19 cellular contexts compared by ENCODE assay signal in the genomic region with DNA sequence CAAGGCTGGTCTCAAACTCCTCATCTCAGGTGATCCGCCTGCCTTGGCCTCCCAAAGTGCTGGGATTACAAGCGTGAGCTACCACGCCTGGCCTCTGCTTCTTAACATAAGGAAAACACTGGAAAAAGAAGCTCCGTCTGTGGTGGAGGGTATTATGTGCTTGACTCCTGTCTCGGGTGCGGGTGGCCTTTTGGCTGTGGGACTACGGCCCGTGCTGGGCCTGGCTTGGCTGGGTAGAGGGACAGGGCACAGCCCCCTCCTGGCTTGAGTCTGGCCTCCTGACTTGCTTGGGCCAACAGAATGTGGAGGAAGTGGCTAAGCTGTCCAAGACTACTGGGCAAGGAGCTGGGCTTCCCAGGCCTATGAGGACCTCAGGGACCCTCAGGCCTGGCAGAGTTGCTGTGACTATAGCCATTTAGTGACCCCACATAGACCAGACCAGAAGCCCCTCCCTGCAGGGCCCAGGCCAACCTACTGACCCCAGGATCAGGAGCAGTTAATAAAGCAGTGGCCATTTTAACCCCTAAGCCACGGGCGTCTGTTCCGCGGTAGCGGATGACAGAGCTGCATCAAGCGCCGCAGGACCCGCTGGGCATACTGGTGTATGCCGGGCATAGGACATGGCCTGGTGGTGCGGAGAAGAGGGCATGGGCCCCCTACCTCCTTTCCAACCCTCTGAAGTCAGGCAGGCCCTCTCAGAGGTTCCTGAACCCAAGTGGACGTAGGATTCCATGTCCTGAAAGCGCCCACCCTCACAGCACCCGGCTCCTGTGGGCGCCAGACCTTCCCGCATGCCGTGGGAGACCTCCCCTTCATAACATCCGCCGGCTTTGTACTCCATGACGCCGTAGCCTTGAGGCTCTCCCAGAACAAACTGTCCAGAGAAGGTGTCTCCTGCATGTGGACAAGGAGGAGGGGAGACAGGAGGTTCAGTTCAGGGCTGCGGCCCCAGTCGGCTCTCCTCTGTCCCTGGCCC. TPM values are rescaled to one million over a fixed set of nuclear protein-coding genes. Genes with fewer than 3 reads are reported as not detected.
DNase-seq lines count a peak whose midpoint lies in the region; ATAC-seq, FAIRE-seq and TF ChIP-seq lines count a peak whose summit lies in the region.
"Had no signal": no experiment of that assay in that cellular context is flagged by ENCODE, and none has a peak within 500 bp of the region (broad histone marks: within the 10 kb centered on the region; RNA-seq: fewer than 3 reads in every experiment).

No MANE protein-coding gene starts in this region.

- CTCF ChIA-PET in HepG2 (lab: Yijun Ruan, JAX; ENCODE audit: low intra/inter-chr PET ratio, low total read pairs) (no interaction called here), GM12878 (lab: Yijun Ruan, JAX) (interaction anchor here (1.7 to 2.5 kb wide), 2 partner anchors 8 to 192 kb away, joined by 6 to 22 read pairs; a partner anchor contains a TSS)

- in situ Hi-C loops in HepG2 (cut with HindIII; ENCODE audit: extremely low pct_ligation_motif_present, low pct_unique_long_range_greater_than_20kb) (no loop called here), GM12878 (cut with MboI) (loop anchor here (5.0 kb wide), 1 partner anchor 195 kb away; a partner anchor contains a TSS), GM13976 (cut with MboI; ENCODE audit: low sequenced_read_pairs, unreplicated experiment) (no loop called here)

- no peaks in the 10 kb centered on the region for H4K20me1 ChIP-seq in HepG2 (ENCODE audit: insufficient read depth, low read length)
- H4K20me1 ChIP-seq in GM12878 (ENCODE audit: control insufficient read depth, insufficient read depth): no peaks in the 10 kb centered on the region

- no peaks in the 10 kb centered on the region for H3K9me3 ChIP-seq in right lobe of liver
- H3K9me3 ChIP-seq in HepG2 (ENCODE audit: low read length): no peaks in the 10 kb centered on the region
- no peaks in the 10 kb centered on the region for H3K9me3 ChIP-seq in GM12878 (replicated peaks; ENCODE audit: control insufficient read depth, insufficient read depth, low read length)
- H3K9me3 ChIP-seq: HAP-1, neutrophil, upper lobe of left lung had no signal

- no peaks in the 10 kb centered on the region for H3K36me3 ChIP-seq in right lobe of liver
- H3K36me3 ChIP-seq in HepG2 (replicated peaks in 1 of 2; ENCODE audit: control insufficient read depth in 1 of 2, insufficient read depth in 2 of 2, low read length in 2 of 2): 0 out of 5 replicates have a peak, but pooled peaks cover 0 to 3% of the 10 kb centered on the region in 2 experiments
- H3K36me3 ChIP-seq in GM12878 (ENCODE audit: control insufficient read depth in 2 of 2, insufficient read depth in 2 of 2, low read length in 1 of 2): no peaks in the 10 kb centered on the region; a peak in 1 of 4 replicates
- H3K36me3 ChIP-seq: neutrophil had no signal

- H3K27me3 Mint-ChIP-seq in neural crest cell (ENCODE audit: low read depth): no peaks in the 10 kb centered on the region

- H3K27ac ChIP-seq in right lobe of liver (no peak overlapping the region), HepG2 (ENCODE audit: extremely low read length, insufficient read depth, low read length) (no peak overlapping the region), GM12878 (ENCODE audit: control insufficient read depth, insufficient read depth) (peak overlapping the region; percentile 82)
- H3K27ac ChIP-seq: neutrophil, upper lobe of left lung had no signal

- peak overlapping the region; percentile 56 for H3K4me3 Mint-ChIP-seq in neural crest cell
- H3K4me3 Mint-ChIP-seq: immature natural killer cell had no signal

- TF ChIP-seq POLR2A in right lobe of liver (IDR thresholded peaks at IDR 0.05) (no peak), HepG2 (IDR thresholded peaks at IDR 0.05; ENCODE audit: insufficient read depth in 1 of 2, low read depth in 2 of 2, low read length in 2 of 2) (no peak), GM12878 (IDR thresholded peaks at IDR 0.05; ENCODE audit: low read depth, low read length) (no peak)

- H3K4me3 ChIP-seq in right lobe of liver (no peak overlapping the region), HepG2 (replicated peaks in 1 of 3; ENCODE audit: insufficient read depth in 1 of 3, low read depth in 2 of 3, low read length in 3 of 3) (no peak overlapping the region), GM12878 (peak overlapping the region; percentile 66)
- H3K4me3 ChIP-seq: HAP-1, lung, upper lobe of left lung had no signal

- no peaks in the 10 kb centered on the region for H3K36me3 Mint-ChIP-seq in neural crest cell (ENCODE audit: low read depth)
- H3K36me3 Mint-ChIP-seq: immature natural killer cell had no signal

- WGBS in right lobe of liver (ENCODE audit: insufficient coverage, low coverage, low lambda C conversion rate, missing lambda C conversion rate): 100% methylated on average over 5 of the region's 30 CpGs
- 97% methylated on average over 30 of the region's 30 CpGs for WGBS in HepG2 (ENCODE audit: low lambda C conversion rate)
- 94% methylated on average over 29 of the region's 30 CpGs for WGBS in GM12878 (ENCODE audit: insufficient coverage, insufficient replicate concordance, low lambda C conversion rate, missing lambda C conversion rate)

- H3K9ac ChIP-seq in HepG2 (ENCODE audit: insufficient read depth, low read depth, low read length) (no peak overlapping the region), GM12878 (ENCODE audit: control insufficient read depth, insufficient read depth, low read length) (peak overlapping the region; percentile 67; the same call in 1 of the 2 replicates)

- no peak for TF ChIP-seq RAD21 in HepG2 (CRISPR knock-in tag; IDR thresholded peaks at IDR 0.05)
- no peak for TF ChIP-seq RAD21 in GM12878 (IDR thresholded peaks at IDR 0.05; ENCODE audit: insufficient read depth, low read depth, low read length)

- no peak for TF ChIP-seq EP300 in HepG2 (IDR thresholded peaks at IDR 0.05; ENCODE audit: low read depth in 2 of 2, low read length in 2 of 2)
- no peak for TF ChIP-seq EP300 in HepG2 (CRISPR knock-in tag; IDR thresholded peaks at IDR 0.05; ENCODE audit: borderline replicate concordance)
- TF ChIP-seq EP300 in GM12878 (IDR thresholded peaks at IDR 0.05; ENCODE audit: borderline replicate concordance in 1 of 2, control insufficient read depth in 1 of 2, low read depth in 2 of 2, low read length in 2 of 2): no peak

- H3K79me2 ChIP-seq in HepG2 (ENCODE audit: insufficient read depth, low read length): peaks cover 6% of the 10 kb centered on the region
- peaks cover 18% of the 10 kb centered on the region for H3K79me2 ChIP-seq in GM12878 (ENCODE audit: control insufficient read depth, insufficient read depth, low read length)

- ATAC-seq in right lobe of liver: no peak
- ATAC-seq in HepG2: no peak
- no peak for ATAC-seq in GM12878
- ATAC-seq in GM18867 (IDR thresholded peaks at IDR 0.05; ENCODE audit: unreplicated experiment): no peak

- SMC1A ChIA-PET in GM12878 (lab: Charles Lee; ENCODE audit: uncharacterized antibody, unreplicated experiment): interaction anchor here (1.7 kb wide), 1 partner anchor 192 kb away, joined by 5 read pairs; a partner anchor contains a TSS

- no peak for FAIRE-seq in HepG2 (lab: Jason Lieb, UNC)
- no peak for FAIRE-seq in GM12878 (lab: Jason Lieb, UNC)

- RAD21 ChIA-PET in GM12878 (lab: Charles Lee; ENCODE audit: unreplicated experiment): interaction anchor here (1.2 to 1.3 kb wide), 3 partner anchors 26 to 192 kb away, joined by 4 to 9 read pairs (median 5); a partner anchor contains a TSS

- POLR2A ChIA-PET in HepG2 (lab: Yijun Ruan, JAX) (no interaction called here), GM12878 (lab: Charles Lee) (no interaction called here)

- H3K4me1 Mint-ChIP-seq in neural crest cell: no peaks in the 10 kb centered on the region

- BruUV-seq in HepG2 (replicated peaks; lab: Mats Ljungman, UMichigan) (no TSS peak), GM12878 (replicated peaks; lab: Mats Ljungman, UMichigan) (no TSS peak)

- DNase-seq in right lobe of liver (peak in 2 of 3 donors; percentile 24 to 40), HepG2 (ENCODE audit: low spot score) (no peak), GM12878 (ENCODE audit: low read depth, low spot score) (no peak), neural crest cell (ENCODE audit: low read depth, low spot score) (no peak), GM13976 (ENCODE audit: low spot score) (no peak), COLO668 (lab: John Stamatoyannopoulos, UW; ENCODE audit: unreplicated experiment) (no peak), NCI-H446 (lab: John Stamatoyannopoulos, UW) (no peak)
- DNase-seq: activated CD4-positive, alpha-beta T cell treated with anti-CD3 and anti-CD28 coated beads, Interleukin-2, amount 50 U/mL, for 48 hours; activated gamma-delta T cell treated with Interleukin-2 at 50 U/mL for 16 hours; dermis blood vessel endothelial cell; immature natural killer cell; NCI-H1417; NCI-H526; T-helper 9 cell; upper lobe of left lung had no signal

- TF ChIP-seq CTCF in right lobe of liver (IDR thresholded peaks at IDR 0.05): no peak
- no peak for TF ChIP-seq CTCF in HepG2 (CRISPR knock-in tag; IDR thresholded peaks at IDR 0.05)
- no peak for TF ChIP-seq CTCF in GM12878 (IDR thresholded peaks at IDR 0.05 in 2 of 3, conservative IDR thresholded peaks at IDR 0.05 in 1 of 3; ENCODE audit: control insufficient read depth in 2 of 3, extremely low read depth in 1 of 3, insufficient read depth in 1 of 3, low read depth in 3 of 3, low read length in 3 of 3)
- TF ChIP-seq CTCF in neural crest cell (conservative IDR thresholded peaks at IDR 0.05): no peak
- TF ChIP-seq CTCF in GM13976 (IDR thresholded peaks at IDR 0.05; ENCODE audit: borderline replicate concordance, control extremely low read depth, extremely low read depth, insufficient read depth, missing control alignments): no peak

- H3K9me3 Mint-ChIP-seq in neural crest cell: no peaks in the 10 kb centered on the region
- H3K9me3 Mint-ChIP-seq: immature natural killer cell had no signal

- no peak overlapping the region for H3K4me2 ChIP-seq in HepG2 (ENCODE audit: low read depth, low read length)
- peak overlapping the region; percentile 87 for H3K4me2 ChIP-seq in GM12878 (ENCODE audit: control insufficient read depth, insufficient read depth)

- H3K4me1 ChIP-seq in right lobe of liver (no peaks in the 10 kb centered on the region), HepG2 (ENCODE audit: insufficient read depth, low read length) (peaks cover 41% of the 10 kb centered on the region), GM12878 (ENCODE audit: control insufficient read depth, insufficient read depth, low read length) (peaks cover 33% of the 10 kb centered on the region)

- H3K27me3 ChIP-seq in right lobe of liver: no peaks in the 10 kb centered on the region
- no peaks in the 10 kb centered on the region for H3K27me3 ChIP-seq in HepG2 (ENCODE audit: control insufficient read depth in 1 of 2, insufficient read depth in 2 of 2, low read length in 2 of 2)
- no peaks in the 10 kb centered on the region for H3K27me3 ChIP-seq in GM12878 (replicated peaks in 1 of 2; ENCODE audit: control insufficient read depth in 2 of 2, insufficient read depth in 2 of 2, low read length in 1 of 2)
- H3K27me3 ChIP-seq: neutrophil, upper lobe of left lung had no signal

- peak overlapping the region; percentile 57 for H3K27ac Mint-ChIP-seq in neural crest cell (ENCODE audit: unreplicated experiment)
- H3K27ac Mint-ChIP-seq: immature natural killer cell had no signal

- intact Hi-C loops in right lobe of liver (cut with DNase I): no loop called here
- intact Hi-C loops in HepG2 (cut with micrococcal nuclease; ENCODE audit: unreplicated experiment): no loop called here
- intact Hi-C loops in GM12878 (cut with micrococcal nuclease; ENCODE audit: unreplicated experiment): no loop called here

- H2AFZ ChIP-seq in HepG2 (ENCODE audit: low read length) (no peak overlapping the region), GM12878 (ENCODE audit: control insufficient read depth, low read depth, low read length) (no peak overlapping the region)

RNA-seq across cellular contexts. Expression of a gene that starts 4.4 kb away (rescaled TPM):
- 1 to 10 TPM; 3.1 to 7.1 (median 4.5) TPM for total RNA-seq in right lobe of liver
- total RNA-seq in HepG2 (2016; rRNA removed; fragmentation: Illumina TruSeq; extraction: Trizol): 3.9 and 6.5 TPM in 2 replicates
- 1.5 and 2.2 TPM in 2 replicates for total RNA-seq in HepG2 (2016; cell fraction: cytosol; rRNA removed; fragmentation: Illumina TruSeq; extraction: Trizol; ENCODE audit: low read depth)
- total RNA-seq in HepG2 (2016; cell fraction: insoluble cytoplasmic fraction; rRNA removed; fragmentation: Illumina TruSeq; extraction: Trizol): 3.5 and 5.4 TPM in 2 replicates
- 1.7 and 1.8 TPM in 2 replicates for total RNA-seq in HepG2 (2016; cell fraction: membrane; rRNA removed; fragmentation: Illumina TruSeq; extraction: Trizol)
- total RNA-seq in HepG2 (2016; cell fraction: nucleus; rRNA removed; fragmentation: Illumina TruSeq; extraction: Trizol): 6.4 and 6.8 TPM in 2 replicates
- 2.6 and 3.1 TPM in 2 replicates for polyA plus RNA-seq in HepG2 (2011; rRNA removed)
- polyA plus RNA-seq in HepG2 (2011; cell fraction: cytosol; rRNA removed): 2.5 and 3.1 TPM in 2 replicates
- 7.8 and 8.8 TPM in 2 replicates for polyA plus RNA-seq in HepG2 (2011; cell fraction: nucleus; rRNA removed)
- 1.3 and 1.7 TPM in 2 replicates for polyA plus RNA-seq in HepG2 (2012)
- polyA plus RNA-seq in HepG2 (2016; cell fraction: cytosol; fragmentation: Illumina TruSeq; extraction: Trizol; ENCODE audit: low read depth): 0.84 and 1.9 TPM in 2 replicates
- 2.3 and 3.3 TPM in 2 replicates for polyA plus RNA-seq in HepG2 (2016; cell fraction: insoluble cytoplasmic fraction; fragmentation: Illumina TruSeq; extraction: Trizol; ENCODE audit: low read depth)
- polyA plus RNA-seq in HepG2 (2016; cell fraction: membrane; fragmentation: Illumina TruSeq; extraction: Trizol; ENCODE audit: low read depth): 0.73 and 1.3 TPM in 2 replicates
- polyA plus RNA-seq in HepG2 (2016; cell fraction: nucleus; fragmentation: Illumina TruSeq; extraction: Trizol; ENCODE audit: insufficient read depth, low read depth): 8.2 and 9.2 TPM in 2 replicates
- 6.7 and 28.4 TPM in 2 replicates for polyA minus RNA-seq in HepG2 (2011; rRNA and poly(A)+ RNA removed; ENCODE audit: low replicate concordance)
- 1.3 and 3.0 TPM in 2 replicates for polyA minus RNA-seq in HepG2 (2011; cell fraction: cytosol; rRNA and poly(A)+ RNA removed)
- polyA minus RNA-seq in HepG2 (2011; cell fraction: nucleus; rRNA and poly(A)+ RNA removed): 7.5 and 8.9 TPM in 2 replicates
- 60.7 and 66.2 TPM in 2 replicates for total RNA-seq in GM12878 (2013; cell fraction: nucleolus; rRNA removed)
- total RNA-seq in GM12878 (2014; rRNA removed): 7.9 and 8.7 TPM in 2 replicates
- total RNA-seq in GM12878 (2014; rRNA removed; fragmentation: Illumina TruSeq; extraction: Trizol): 4.4 and 5.2 TPM in 2 replicates
- total RNA-seq in GM12878 (2021): 5.8 and 7.4 TPM in 2 replicates
- 2.5 TPM for polyA plus RNA-seq in GM12878 (2011; ENCODE audit: low read depth)
- polyA plus RNA-seq in GM12878 (2011; rRNA removed): 2.3 and 3.5 TPM in 2 replicates
- polyA plus RNA-seq in GM12878 (2011; cell fraction: cytosol; rRNA removed): 3.2 and 3.6 TPM in 2 replicates
- 8.8 and 10.2 TPM in 2 replicates for polyA plus RNA-seq in GM12878 (2011; cell fraction: nucleus; rRNA removed)
- polyA plus RNA-seq in GM12878 (2012): 4.5 and 5.2 TPM in 2 replicates
- 1.7 and 2.0 TPM in 2 replicates for polyA plus RNA-seq in GM12878 (2014; fragmentation: Illumina TruSeq; extraction: Trizol)
- 1 to 10 TPM in 1 of 2 experiments, under 1 TPM in 1; 0.76 to 1.8 TPM for polyA plus RNA-seq in GM12878 (2014; fragmentation: Nextera tagmentation; extraction: Ambion mirVana)
- 6.8 and 7.7 TPM in 2 replicates for polyA plus RNA-seq in GM12878 (2014; rRNA removed)
- polyA plus RNA-seq in GM12878 (2016; fragmentation: Nextera tagmentation; extraction: Ambion mirVana): 1 to 10 TPM; 5.7 to 7.3 TPM
- polyA minus RNA-seq in GM12878 (2011; rRNA and poly(A)+ RNA removed): 5.5 and 7.8 TPM in 2 replicates
- 1.9 and 2.1 TPM in 2 replicates for polyA minus RNA-seq in GM12878 (2011; cell fraction: cytosol; rRNA and poly(A)+ RNA removed)
- polyA minus RNA-seq in GM12878 (2011; cell fraction: nucleus; rRNA and poly(A)+ RNA removed): 6.2 and 9.4 TPM in 2 replicates
- 23.7 and 24.4 TPM in 2 replicates for total RNA-seq in neural crest cell

RNA-seq across cellular contexts. Expression of a gene that starts 4.7 kb away (rescaled TPM):
- total RNA-seq in right lobe of liver (100 to 1,000 TPM in 4 of 6 experiments, 10 to 100 TPM in 2; 76.5 to 166 (median 122) TPM), HepG2 (2016; rRNA removed; fragmentation: Illumina TruSeq; extraction: Trizol) (83.9 and 128 TPM in 2 replicates), GM12878 (2014; rRNA removed) (82.1 and 105 TPM in 2 replicates), GM12878 (2014; rRNA removed; fragmentation: Illumina TruSeq; extraction: Trizol) (80.8 and 84.8 TPM in 2 replicates), GM12878 (2021) (145 and 149 TPM in 2 replicates), neural crest cell (108 and 111 TPM in 2 replicates)
- total RNA-seq in HepG2 (2016; cell fraction: cytosol; rRNA removed; fragmentation: Illumina TruSeq; extraction: Trizol; ENCODE audit: low read depth): 51.3 and 72.8 TPM in 2 replicates
- 89.5 and 137 TPM in 2 replicates for total RNA-seq in HepG2 (2016; cell fraction: insoluble cytoplasmic fraction; rRNA removed; fragmentation: Illumina TruSeq; extraction: Trizol)
- total RNA-seq in HepG2 (2016; cell fraction: membrane; rRNA removed; fragmentation: Illumina TruSeq; extraction: Trizol): 77.4 and 86.1 TPM in 2 replicates
- total RNA-seq in HepG2 (2016; cell fraction: nucleus; rRNA removed; fragmentation: Illumina TruSeq; extraction: Trizol): 76.0 and 95.5 TPM in 2 replicates
- polyA plus RNA-seq in HepG2 (2011; rRNA removed) (135 and 164 TPM in 2 replicates), GM12878 (2011; rRNA removed) (194 and 216 TPM in 2 replicates), GM12878 (2014; fragmentation: Illumina TruSeq; extraction: Trizol) (172 and 189 TPM in 2 replicates), GM12878 (2014; fragmentation: Nextera tagmentation; extraction: Ambion mirVana) (10 to 100 TPM; 29.2 to 48.5 TPM), GM12878 (2014; rRNA removed) (105 and 124 TPM in 2 replicates), GM12878 (2016; fragmentation: Nextera tagmentation; extraction: Ambion mirVana) (100 to 1,000 TPM; 268 to 274 TPM)
- 82.7 and 131 TPM in 2 replicates for polyA plus RNA-seq in HepG2 (2011; cell fraction: cytosol; rRNA removed)
- 155 and 197 TPM in 2 replicates for polyA plus RNA-seq in HepG2 (2011; cell fraction: nucleus; rRNA removed)
- 64.5 and 73.8 TPM in 2 replicates for polyA plus RNA-seq in HepG2 (2012)
- 84.3 and 98.6 TPM in 2 replicates for polyA plus RNA-seq in HepG2 (2016; cell fraction: cytosol; fragmentation: Illumina TruSeq; extraction: Trizol; ENCODE audit: low read depth)
- polyA plus RNA-seq in HepG2 (2016; cell fraction: insoluble cytoplasmic fraction; fragmentation: Illumina TruSeq; extraction: Trizol; ENCODE audit: low read depth): 87.8 and 97.0 TPM in 2 replicates
- 69.1 and 85.3 TPM in 2 replicates for polyA plus RNA-seq in HepG2 (2016; cell fraction: membrane; fragmentation: Illumina TruSeq; extraction: Trizol; ENCODE audit: low read depth)
- 191 and 194 TPM in 2 replicates for polyA plus RNA-seq in HepG2 (2016; cell fraction: nucleus; fragmentation: Illumina TruSeq; extraction: Trizol; ENCODE audit: insufficient read depth, low read depth)
- polyA minus RNA-seq in HepG2 (2011; rRNA and poly(A)+ RNA removed; ENCODE audit: low replicate concordance): 95.9 and 234 TPM in 2 replicates
- polyA minus RNA-seq in HepG2 (2011; cell fraction: cytosol; rRNA and poly(A)+ RNA removed): 32.9 and 45.5 TPM in 2 replicates
- polyA minus RNA-seq in HepG2 (2011; cell fraction: nucleus; rRNA and poly(A)+ RNA removed): 23.3 and 29.3 TPM in 2 replicates
- 63.7 and 66.3 TPM in 2 replicates for total RNA-seq in GM12878 (2013; cell fraction: nucleolus; rRNA removed)
- 26.0 TPM for polyA plus RNA-seq in GM12878 (2011; ENCODE audit: low read depth)
- 152 and 242 TPM in 2 replicates for polyA plus RNA-seq in GM12878 (2011; cell fraction: cytosol; rRNA removed)
- polyA plus RNA-seq in GM12878 (2011; cell fraction: nucleus; rRNA removed): 185 and 207 TPM in 2 replicates
- 81.4 and 94.1 TPM in 2 replicates for polyA plus RNA-seq in GM12878 (2012)
- polyA minus RNA-seq in GM12878 (2011; rRNA and poly(A)+ RNA removed): 151 and 226 TPM in 2 replicates
- polyA minus RNA-seq in GM12878 (2011; cell fraction: cytosol; rRNA and poly(A)+ RNA removed): 29.3 and 33.4 TPM in 2 replicates
- polyA minus RNA-seq in GM12878 (2011; cell fraction: nucleus; rRNA and poly(A)+ RNA removed): 18.0 and 21.5 TPM in 2 replicates

RNA-seq across cellular contexts. Expression of a gene that starts 25.4 kb away (rescaled TPM):
- total RNA-seq in right lobe of liver (10 to 100 TPM in 3 of 6 experiments, 1 to 10 TPM in 3; 7.4 to 24.3 (median 10.5) TPM), HepG2 (2016; rRNA removed; fragmentation: Illumina TruSeq; extraction: Trizol) (38.3 and 39.6 TPM in 2 replicates), GM12878 (2014; rRNA removed) (23.7 and 24.9 TPM in 2 replicates), GM12878 (2014; rRNA removed; fragmentation: Illumina TruSeq; extraction: Trizol) (7.4 TPM in 2 replicates), GM12878 (2021) (16.4 and 16.8 TPM in 2 replicates), neural crest cell (31.2 and 31.9 TPM in 2 replicates)
- total RNA-seq in HepG2 (2016; cell fraction: cytosol; rRNA removed; fragmentation: Illumina TruSeq; extraction: Trizol; ENCODE audit: low read depth): 20.2 and 25.8 TPM in 2 replicates
- total RNA-seq in HepG2 (2016; cell fraction: insoluble cytoplasmic fraction; rRNA removed; fragmentation: Illumina TruSeq; extraction: Trizol): 37.8 and 38.9 TPM in 2 replicates
- total RNA-seq in HepG2 (2016; cell fraction: membrane; rRNA removed; fragmentation: Illumina TruSeq; extraction: Trizol): 53.4 and 59.7 TPM in 2 replicates
- 27.1 and 27.5 TPM in 2 replicates for total RNA-seq in HepG2 (2016; cell fraction: nucleus; rRNA removed; fragmentation: Illumina TruSeq; extraction: Trizol)
- polyA plus RNA-seq in HepG2 (2011; rRNA removed) (16.1 and 21.0 TPM in 2 replicates), GM12878 (2011; rRNA removed) (4.3 and 6.1 TPM in 2 replicates), GM12878 (2014; fragmentation: Illumina TruSeq; extraction: Trizol) (3.8 and 5.6 TPM in 2 replicates), GM12878 (2014; fragmentation: Nextera tagmentation; extraction: Ambion mirVana) (under 1 TPM in 1 of 2 experiments, not detected in 1; 0.24 TPM), GM12878 (2014; rRNA removed) (19.4 and 20.8 TPM in 2 replicates), GM12878 (2016; fragmentation: Nextera tagmentation; extraction: Ambion mirVana) (10 to 100 TPM; 18.9 to 19.7 TPM)
- polyA plus RNA-seq in HepG2 (2011; cell fraction: cytosol; rRNA removed): 16.3 and 20.9 TPM in 2 replicates
- 49.0 and 57.5 TPM in 2 replicates for polyA plus RNA-seq in HepG2 (2011; cell fraction: nucleus; rRNA removed)
- 13.3 and 14.5 TPM in 2 replicates for polyA plus RNA-seq in HepG2 (2012)
- 27.1 and 37.0 TPM in 2 replicates for polyA plus RNA-seq in HepG2 (2016; cell fraction: cytosol; fragmentation: Illumina TruSeq; extraction: Trizol; ENCODE audit: low read depth)
- polyA plus RNA-seq in HepG2 (2016; cell fraction: insoluble cytoplasmic fraction; fragmentation: Illumina TruSeq; extraction: Trizol; ENCODE audit: low read depth): 36.5 and 40.8 TPM in 2 replicates
- 47.4 and 49.9 TPM in 2 replicates for polyA plus RNA-seq in HepG2 (2016; cell fraction: membrane; fragmentation: Illumina TruSeq; extraction: Trizol; ENCODE audit: low read depth)
- polyA plus RNA-seq in HepG2 (2016; cell fraction: nucleus; fragmentation: Illumina TruSeq; extraction: Trizol; ENCODE audit: insufficient read depth, low read depth): 44.7 and 46.3 TPM in 2 replicates
- 15.3 and 46.5 TPM in 2 replicates for polyA minus RNA-seq in HepG2 (2011; rRNA and poly(A)+ RNA removed; ENCODE audit: low replicate concordance)
- polyA minus RNA-seq in HepG2 (2011; cell fraction: cytosol; rRNA and poly(A)+ RNA removed): 9.7 and 12.0 TPM in 2 replicates
- 18.4 and 20.1 TPM in 2 replicates for polyA minus RNA-seq in HepG2 (2011; cell fraction: nucleus; rRNA and poly(A)+ RNA removed)
- 11.8 and 15.1 TPM in 2 replicates for total RNA-seq in GM12878 (2013; cell fraction: nucleolus; rRNA removed)
- polyA plus RNA-seq in GM12878 (2011; ENCODE audit: low read depth): 4.1 TPM
- polyA plus RNA-seq in GM12878 (2011; cell fraction: cytosol; rRNA removed): 8.3 and 11.2 TPM in 2 replicates
- polyA plus RNA-seq in GM12878 (2011; cell fraction: nucleus; rRNA removed): 21.3 and 22.1 TPM in 2 replicates
- polyA plus RNA-seq in GM12878 (2012): 10.0 and 13.2 TPM in 2 replicates
- polyA minus RNA-seq in GM12878 (2011; rRNA and poly(A)+ RNA removed): 3.0 and 5.2 TPM in 2 replicates
- polyA minus RNA-seq in GM12878 (2011; cell fraction: cytosol; rRNA and poly(A)+ RNA removed): 2.9 and 3.4 TPM in 2 replicates
- polyA minus RNA-seq in GM12878 (2011; cell fraction: nucleus; rRNA and poly(A)+ RNA removed): 3.9 and 5.9 TPM in 2 replicates

Comparison
In these comparisons a context has a peak if more than half of its experiments do, and no peak if none do; other contexts are left out.
1. DNase-seq: peak in right lobe of liver (2 of 3); none in HepG2 (single experiment), GM12878 (single experiment), neural crest cell (single experiment), GM13976 (single experiment), COLO668 (single experiment) and NCI-H446 (0 of 2).